ENCODE assay signal across 16 cellular contexts in genomic region chr14:84643438-84643837, GRCh38.
A peak's percentile ranks its signal among the peaks of the same experiment; 100 is the strongest.
DNase-seq lines count a peak whose midpoint lies in the region; ATAC-seq, FAIRE-seq and TF ChIP-seq lines count a peak whose summit lies in the region.
"Had no signal": no experiment of that assay in that cellular context is flagged by ENCODE, and none has a peak within 500 bp of the region (broad histone marks: within the 10 kb centered on the region; RNA-seq: fewer than 3 reads in every experiment).

No MANE protein-coding gene starts in this region.

- H3K9me3 Mint-ChIP-seq in activated naive CD8-positive, alpha-beta T cell treated with anti-CD3 and anti-CD28 coated beads, Interleukin-2, amount 50 U/mL, for 24 hours, result no peaks in the 10 kb centered on the region

- no peak overlapping the region for H3K27ac Mint-ChIP-seq in activated naive CD8-positive, alpha-beta T cell treated with anti-CD3 and anti-CD28 coated beads, Interleukin-2, amount 50 U/mL, for 24 hours

- no peak for ATAC-seq in activated naive CD8-positive, alpha-beta T cell treated with anti-CD3 and anti-CD28 coated beads, Interleukin-2, amount 50 U/mL, for 24 hours

- TF ChIP-seq POLR2A in GM12891 (IDR thresholded peaks at IDR 0.05; ENCODE audit: low read depth, low read length), result no peak

- no peaks in the 10 kb centered on the region for H3K36me3 Mint-ChIP-seq in activated naive CD8-positive, alpha-beta T cell treated with anti-CD3 and anti-CD28 coated beads, Interleukin-2, amount 50 U/mL, for 24 hours (ENCODE audit: low read depth)

- DNase-seq in COR-L47 (lab: John Stamatoyannopoulos, UW) (peak; percentile 65), HuH-7 (ENCODE audit: low spot score) (peak; percentile 2), NCI-H345 (lab: John Stamatoyannopoulos, UW) (peak; percentile 77), SHP77 (lab: John Stamatoyannopoulos, UW) (peak; percentile 16), NCI-H1694 treated with DMSO at 0.1 percent for 48 hours (lab: John Stamatoyannopoulos, UW) (no peak), SIG-M5 treated with dmso at 0.1 percent for 504 hours (lab: John Stamatoyannopoulos, UW; ENCODE audit: unreplicated experiment) (no peak), GM12891 (ENCODE audit: insufficient read length, low spot score) (no peak)
- no peak for DNase-seq in activated naive CD8-positive, alpha-beta T cell treated with anti-CD3 and anti-CD28 coated beads, Interleukin-2, amount 50 U/mL, for 24 hours
- DNase-seq: DND-41, GDM1, GM23248, NCI-H1092, NCI-H2029, NCI-H226, T-helper 1 cell had no signal

- no peaks in the 10 kb centered on the region for H3K4me1 Mint-ChIP-seq in activated naive CD8-positive, alpha-beta T cell treated with anti-CD3 and anti-CD28 coated beads, Interleukin-2, amount 50 U/mL, for 24 hours

- FAIRE-seq in GM12891 (lab: Jason Lieb, UNC), result no peak
- FAIRE-seq: A204.1 had no signal

- H3K27me3 Mint-ChIP-seq in activated naive CD8-positive, alpha-beta T cell treated with anti-CD3 and anti-CD28 coated beads, Interleukin-2, amount 50 U/mL, for 24 hours, result no peaks in the 10 kb centered on the region

- no peak overlapping the region for H3K4me3 Mint-ChIP-seq in activated naive CD8-positive, alpha-beta T cell treated with anti-CD3 and anti-CD28 coated beads, Interleukin-2, amount 50 U/mL, for 24 hours

TF ChIP-seq in GM12891, 5 proteins besides CTCF, POLR2A, EP300 and RAD21:
- TF ChIP-seq POLR2AphosphoS5 (IDR thresholded peaks at IDR 0.05; ENCODE audit: low read depth, low read length), result no peak
- no peak for TF ChIP-seq SPI1 (IDR thresholded peaks at IDR 0.05; ENCODE audit: low read depth, low read length)
- no peak for TF ChIP-seq TAF1 (IDR thresholded peaks at IDR 0.05; ENCODE audit: low read depth, low read length)
- no peak for TF ChIP-seq PAX5 (IDR thresholded peaks at IDR 0.05; ENCODE audit: insufficient read depth, low read length, severe bottlenecking)
- no peak for TF ChIP-seq POU2F2 (IDR thresholded peaks at IDR 0.05; ENCODE audit: low read depth, low read length)
TF ChIP-seq in GM12891: peak in this region for 0.

Comparison
In these comparisons a context has a peak if more than half of its experiments do, and no peak if none do; other contexts are left out.
1. DNase-seq: peak in COR-L47 (single experiment), HuH-7 (single experiment), NCI-H345 (single experiment) and SHP77 (2 of 2); none in NCI-H1694 treated with DMSO at 0.1 percent for 48 hours (single experiment), activated naive CD8-positive, alpha-beta T cell treated with anti-CD3 and anti-CD28 coated beads, Interleukin-2, amount 50 U/mL, for 24 hours (single experiment), SIG-M5 treated with dmso at 0.1 percent for 504 hours (single experiment) and GM12891 (single experiment).